Comparison of ENCODE assay signal across 8 cellular contexts in the genomic region with DNA sequence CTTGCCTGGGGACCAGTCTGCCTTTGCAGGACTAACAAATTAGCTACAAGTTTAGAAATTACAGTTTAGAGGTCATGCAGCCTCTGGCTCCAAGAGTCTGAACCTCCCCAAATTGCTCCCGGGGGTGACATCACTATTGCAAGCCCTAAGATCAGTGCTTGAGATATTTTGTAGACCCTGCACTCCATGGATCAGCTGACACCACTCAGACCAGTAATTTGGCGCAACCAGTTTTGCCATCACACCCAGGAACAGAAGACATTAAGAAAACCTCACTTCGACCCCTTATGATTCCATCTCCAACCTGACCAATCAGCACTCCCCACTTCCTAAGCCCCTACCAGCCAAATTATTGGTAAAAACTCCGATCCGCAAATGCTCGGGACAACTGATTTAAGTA. TPM values are rescaled to one million over a fixed set of nuclear protein-coding genes. Genes with fewer than 3 reads are reported as not detected.
DNase-seq lines count a peak whose midpoint lies in the region; ATAC-seq and TF ChIP-seq lines count a peak whose summit lies in the region.
"Not testable (repeated sequence)": the region's sequence is repeated elsewhere in the genome, so short reads cannot be mapped to it uniquely, and the experiment has no call there.

No MANE protein-coding gene starts in this region.

- H3K27me3 ChIP-seq in neural progenitor cell: not testable (repeated sequence)

- H3K9ac ChIP-seq in neural progenitor cell: not testable (repeated sequence)

- not testable (repeated sequence) for H3K4me3 ChIP-seq in neural progenitor cell

- intact Hi-C loops in CD14-positive monocyte (cut with micrococcal nuclease): loop anchor here in 1 of 2 donors (5.0 to 10.0 kb wide), 2 partner anchors 121 to 396 kb away; partner anchors contain the start of gene RDH11

- peaks cover 59% of the 10 kb centered on the region for H3K4me1 Mint-ChIP-seq in CD14-positive monocyte
- peaks cover 39% of the 10 kb centered on the region for H3K4me1 Mint-ChIP-seq in HFFc6 (ENCODE audit: low read depth)
- H3K4me1 Mint-ChIP-seq in T-helper 2 cell treated with Interferon-gamma antibody and Interleukin-4, amounts not matched to agents 5 μg/mL and 100 μg/mL, for 36 hours (ENCODE audit: low read depth): peaks cover 32% of the 10 kb centered on the region
- peaks cover 55% of the 10 kb centered on the region for H3K4me1 Mint-ChIP-seq in activated T-cell treated with anti-CD3 and anti-CD28 coated beads, Interleukin-2, amount 50 U/mL, for 24 hours (ENCODE audit: low read depth)
- peaks cover 53% of the 10 kb centered on the region for H3K4me1 Mint-ChIP-seq in activated naive CD8-positive, alpha-beta T cell treated with anti-CD3 and anti-CD28 coated beads, Interleukin-2, amount 50 U/mL, for 24 hours
- not testable (repeated sequence) for H3K4me1 Mint-ChIP-seq in glutamatergic neuron (ENCODE audit: low read depth, unreplicated experiment)
- peaks cover 32% of the 10 kb centered on the region for H3K4me1 Mint-ChIP-seq in neural progenitor cell
- peaks cover 31% of the 10 kb centered on the region for H3K4me1 Mint-ChIP-seq in type B pancreatic cell (ENCODE audit: unreplicated experiment)

- H3K9me3 ChIP-seq in neural progenitor cell (ENCODE audit: low read depth): not testable (repeated sequence)

- not testable (repeated sequence) for H3K36me3 Mint-ChIP-seq in CD14-positive monocyte; HFFc6 (ENCODE audit: low read depth); T-helper 2 cell treated with Interferon-gamma antibody and Interleukin-4, amounts not matched to agents 5 μg/mL and 100 μg/mL, for 36 hours (ENCODE audit: low read depth); activated naive CD8-positive, alpha-beta T cell treated with anti-CD3 and anti-CD28 coated beads, Interleukin-2, amount 50 U/mL, for 24 hours (ENCODE audit: low read depth); glutamatergic neuron (ENCODE audit: unreplicated experiment); neural progenitor cell; type B pancreatic cell
- peaks cover 28% of the 10 kb centered on the region for H3K36me3 Mint-ChIP-seq in activated T-cell treated with anti-CD3 and anti-CD28 coated beads, Interleukin-2, amount 50 U/mL, for 24 hours (ENCODE audit: low read depth)

- H4K20me1 ChIP-seq in neural progenitor cell (ENCODE audit: low read depth): not testable (repeated sequence)

- not testable (repeated sequence) for H3K36me3 ChIP-seq in neural progenitor cell

- H3K27ac ChIP-seq in neural progenitor cell: not testable (repeated sequence)

- TF ChIP-seq CTCF in CD14-positive monocyte (IDR thresholded peaks at IDR 0.05); HFFc6 (IDR thresholded peaks at IDR 0.05); glutamatergic neuron (IDR thresholded peaks at IDR 0.05; ENCODE audit: partially characterized antibody, unreplicated experiment); neural progenitor cell (IDR thresholded peaks at IDR 0.05); type B pancreatic cell (conservative IDR thresholded peaks at IDR 0.05): not testable (repeated sequence)

- peaks cover 25% of the 10 kb centered on the region for H3K4me1 ChIP-seq in neural progenitor cell

- H3K27me3 Mint-ChIP-seq in CD14-positive monocyte (ENCODE audit: low read depth in 3 of 3); HFFc6 (ENCODE audit: insufficient read depth); T-helper 2 cell treated with Interferon-gamma antibody and Interleukin-4, amounts not matched to agents 5 μg/mL and 100 μg/mL, for 36 hours (ENCODE audit: low read depth); activated T-cell treated with anti-CD3 and anti-CD28 coated beads, Interleukin-2, amount 50 U/mL, for 24 hours; activated naive CD8-positive, alpha-beta T cell treated with anti-CD3 and anti-CD28 coated beads, Interleukin-2, amount 50 U/mL, for 24 hours; glutamatergic neuron (ENCODE audit: unreplicated experiment); neural progenitor cell (ENCODE audit: insufficient read depth, low read depth); type B pancreatic cell: not testable (repeated sequence)

- not testable (repeated sequence) for H3F3A ChIP-seq in neural progenitor cell (ENCODE audit: low read depth)

- not testable (repeated sequence) for DNase-seq in CD14-positive monocyte (ENCODE audit: low spot score); HFFc6; T-helper 2 cell treated with Interferon-gamma antibody and Interleukin-4, amounts not matched to agents 5 μg/mL and 100 μg/mL, for 36 hours (ENCODE audit: low spot score); activated T-cell treated with anti-CD3 and anti-CD28 coated beads, Interleukin-2, amount 50 U/mL, for 24 hours; activated naive CD8-positive, alpha-beta T cell treated with anti-CD3 and anti-CD28 coated beads, Interleukin-2, amount 50 U/mL, for 24 hours; glutamatergic neuron; neural progenitor cell (ENCODE audit: low spot score); type B pancreatic cell (ENCODE audit: extremely low spot score, unreplicated experiment)

- H2AFZ ChIP-seq in neural progenitor cell (replicated peaks): not testable (repeated sequence)

- peak overlapping the region; percentile 67 to 82 for H3K4me3 Mint-ChIP-seq in CD14-positive monocyte
- peak overlapping the region; percentile 98 for H3K4me3 Mint-ChIP-seq in HFFc6
- H3K4me3 Mint-ChIP-seq in T-helper 2 cell treated with Interferon-gamma antibody and Interleukin-4, amounts not matched to agents 5 μg/mL and 100 μg/mL, for 36 hours: peak overlapping the region; percentile 96
- H3K4me3 Mint-ChIP-seq in activated T-cell treated with anti-CD3 and anti-CD28 coated beads, Interleukin-2, amount 50 U/mL, for 24 hours: peak overlapping the region; percentile 99
- peak overlapping the region; percentile 96 for H3K4me3 Mint-ChIP-seq in activated naive CD8-positive, alpha-beta T cell treated with anti-CD3 and anti-CD28 coated beads, Interleukin-2, amount 50 U/mL, for 24 hours
- H3K4me3 Mint-ChIP-seq in glutamatergic neuron (ENCODE audit: unreplicated experiment): peak overlapping the region; percentile 21
- peak overlapping the region; percentile 65 for H3K4me3 Mint-ChIP-seq in neural progenitor cell
- H3K4me3 Mint-ChIP-seq in type B pancreatic cell: peak overlapping the region; percentile 69

- H3K9me3 Mint-ChIP-seq in CD14-positive monocyte; HFFc6; T-helper 2 cell treated with Interferon-gamma antibody and Interleukin-4, amounts not matched to agents 5 μg/mL and 100 μg/mL, for 36 hours; activated T-cell treated with anti-CD3 and anti-CD28 coated beads, Interleukin-2, amount 50 U/mL, for 24 hours; activated naive CD8-positive, alpha-beta T cell treated with anti-CD3 and anti-CD28 coated beads, Interleukin-2, amount 50 U/mL, for 24 hours; glutamatergic neuron (ENCODE audit: unreplicated experiment); neural progenitor cell; type B pancreatic cell: not testable (repeated sequence)

- H3K27ac Mint-ChIP-seq in CD14-positive monocyte: peak overlapping the region; percentile 92 to 98 (median 93)
- H3K27ac Mint-ChIP-seq in HFFc6; T-helper 2 cell treated with Interferon-gamma antibody and Interleukin-4, amounts not matched to agents 5 μg/mL and 100 μg/mL, for 36 hours; activated naive CD8-positive, alpha-beta T cell treated with anti-CD3 and anti-CD28 coated beads, Interleukin-2, amount 50 U/mL, for 24 hours; glutamatergic neuron (ENCODE audit: unreplicated experiment); neural progenitor cell; type B pancreatic cell: not testable (repeated sequence)
- peak overlapping the region; percentile 99 for H3K27ac Mint-ChIP-seq in activated T-cell treated with anti-CD3 and anti-CD28 coated beads, Interleukin-2, amount 50 U/mL, for 24 hours

- H3K4me2 ChIP-seq in neural progenitor cell: not testable (repeated sequence)

- not testable (repeated sequence) for ATAC-seq in activated naive CD8-positive, alpha-beta T cell treated with anti-CD3 and anti-CD28 coated beads, Interleukin-2, amount 50 U/mL, for 24 hours

- peaks cover 45% of the 10 kb centered on the region for H3K79me2 ChIP-seq in neural progenitor cell (ENCODE audit: low read depth)

RNA-seq across cellular contexts. Expression of gene RAD51B, which starts 1.1 kb away (rescaled TPM):
- 10 to 100 TPM in 1 of 2 donors, 1 to 10 TPM in 1; 9.4 to 11.6 TPM for polyA plus RNA-seq in CD14-positive monocyte
- total RNA-seq in HFFc6 (2021; fragmentation: NEBNext Ultra II Directional; extraction: Animal tissue kit (Norgen Biotek cat#: 25700)): 10 to 100 TPM in 2 of 6 experiments, 1 to 10 TPM in 4; 7.1 to 12.4 (median 9.6) TPM
- 9.7 TPM for total RNA-seq in glutamatergic neuron (ENCODE audit: unreplicated experiment)
- total RNA-seq in neural progenitor cell (ENCODE audit: low replicate concordance): 33.6 and 50.5 TPM in 2 replicates
- 23.6 and 27.3 TPM in 2 replicates for total RNA-seq in type B pancreatic cell (ENCODE audit: low replicate concordance)

RNA-seq across cellular contexts. Expression of gene ZFYVE26, which starts 2.1 kb away (rescaled TPM):
- 1 to 10 TPM; 1.0 to 2.3 TPM for polyA plus RNA-seq in CD14-positive monocyte
- 10 to 100 TPM; 12.8 to 17.2 (median 14.7) TPM for total RNA-seq in HFFc6 (2021; fragmentation: NEBNext Ultra II Directional; extraction: Animal tissue kit (Norgen Biotek cat#: 25700))
- 32.5 TPM for total RNA-seq in glutamatergic neuron (ENCODE audit: unreplicated experiment)
- 18.3 and 22.3 TPM in 2 replicates for total RNA-seq in neural progenitor cell (ENCODE audit: low replicate concordance)
- 33.8 and 36.6 TPM in 2 replicates for total RNA-seq in type B pancreatic cell (ENCODE audit: low replicate concordance)

Comparison
In these comparisons a context has a peak if more than half of its experiments do, and no peak if none do; other contexts are left out.
1. H3K4me3 Mint-ChIP-seq: peak in every context shown above with its lines; median percentile 99 in activated T-cell treated with anti-CD3 and anti-CD28 coated beads, Interleukin-2, amount 50 U/mL, for 24 hours; 98 in HFFc6; 96 in T-helper 2 cell treated with Interferon-gamma antibody and Interleukin-4, amounts not matched to agents 5 μg/mL and 100 μg/mL, for 36 hours; 96 in activated naive CD8-positive, alpha-beta T cell treated with anti-CD3 and anti-CD28 coated beads, Interleukin-2, amount 50 U/mL, for 24 hours; 74 in CD14-positive monocyte; 69 in type B pancreatic cell; 65 in neural progenitor cell; 21 in glutamatergic neuron.